ENCODE assay signal across 1 cellular context in the genomic region with DNA sequence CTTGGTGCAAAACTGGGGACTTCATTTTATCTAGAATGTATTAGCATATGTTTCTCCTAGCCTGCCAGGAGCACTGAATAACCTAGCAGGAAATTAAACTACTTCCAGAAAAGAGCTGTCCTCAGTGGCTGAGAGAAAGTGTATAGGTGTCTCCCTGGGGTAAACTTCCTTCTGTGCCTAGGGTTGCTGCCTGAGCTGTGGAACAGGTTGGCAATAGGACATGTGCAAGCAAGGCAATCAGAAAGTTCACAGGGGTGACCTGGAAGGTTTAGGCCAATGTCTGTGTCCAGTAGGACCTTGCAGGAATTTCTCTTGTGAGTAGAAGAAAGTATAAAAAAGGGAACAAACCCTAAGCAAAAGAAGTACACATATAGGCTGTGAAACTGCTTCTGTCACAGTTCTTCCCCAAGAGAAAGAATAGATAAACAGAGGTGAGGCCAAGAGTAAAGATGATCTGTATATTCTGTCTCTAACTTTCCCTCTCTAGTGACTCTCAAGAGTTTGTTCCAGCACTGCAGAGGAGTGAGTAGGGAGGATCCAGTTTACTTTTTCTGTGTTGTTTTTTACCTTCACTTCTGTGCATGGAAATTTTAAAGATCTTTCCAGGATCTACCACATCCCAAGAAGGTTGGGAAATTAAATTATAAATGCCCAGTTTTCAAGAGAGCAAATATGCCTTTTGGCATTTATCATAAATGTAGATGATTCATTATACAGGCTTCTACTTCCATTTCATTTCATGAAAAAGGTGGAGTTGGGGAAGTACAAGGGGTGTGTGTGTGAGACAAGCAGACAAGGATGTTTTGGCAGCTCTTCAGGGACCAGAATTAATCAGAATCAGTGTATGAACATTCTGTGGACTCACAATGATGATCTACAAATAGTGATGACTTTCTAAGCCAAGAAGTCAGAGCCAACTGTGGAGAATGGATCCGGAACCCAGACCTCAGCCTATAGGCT.
A peak's percentile ranks its signal among the peaks of the same experiment; 100 is the strongest.
TF ChIP-seq lines count a peak whose summit lies in the region.

No MANE protein-coding gene starts in this region.

TF ChIP-seq in GM12878, 131 proteins besides CTCF, POLR2A, EP300 and RAD21 (continued from another document):
- TF ChIP-seq, protein P1, sequence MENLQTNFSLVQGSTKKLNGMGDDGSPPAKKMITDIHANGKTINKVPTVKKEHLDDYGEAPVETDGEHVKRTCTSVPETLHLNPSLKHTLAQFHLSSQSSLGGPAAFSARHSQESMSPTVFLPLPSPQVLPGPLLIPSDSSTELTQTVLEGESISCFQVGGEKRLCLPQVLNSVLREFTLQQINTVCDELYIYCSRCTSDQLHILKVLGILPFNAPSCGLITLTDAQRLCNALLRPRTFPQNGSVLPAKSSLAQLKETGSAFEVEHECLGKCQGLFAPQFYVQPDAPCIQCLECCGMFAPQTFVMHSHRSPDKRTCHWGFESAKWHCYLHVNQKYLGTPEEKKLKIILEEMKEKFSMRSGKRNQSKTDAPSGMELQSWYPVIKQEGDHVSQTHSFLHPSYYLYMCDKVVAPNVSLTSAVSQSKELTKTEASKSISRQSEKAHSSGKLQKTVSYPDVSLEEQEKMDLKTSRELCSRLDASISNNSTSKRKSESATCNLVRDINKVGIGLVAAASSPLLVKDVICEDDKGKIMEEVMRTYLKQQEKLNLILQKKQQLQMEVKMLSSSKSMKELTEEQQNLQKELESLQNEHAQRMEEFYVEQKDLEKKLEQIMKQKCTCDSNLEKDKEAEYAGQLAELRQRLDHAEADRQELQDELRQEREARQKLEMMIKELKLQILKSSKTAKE (IDR thresholded peaks at IDR 0.05; ENCODE audit: low read depth, poor library complexity, severe bottlenecking), result no peak
- TF ChIP-seq SREBF1 (IDR thresholded peaks at IDR 0.05; ENCODE audit: low read length) (no peak), ZNF217 (IDR thresholded peaks at IDR 0.05) (no peak), IKZF1 (conservative IDR thresholded peaks at IDR 0.05) (peak; percentile 44; the same call in 1 of the 2 replicates), KDM1A (IDR thresholded peaks at IDR 0.05; ENCODE audit: borderline replicate concordance) (no peak)
